24 cellular contexts compared by ENCODE assay signal in the genomic region with DNA sequence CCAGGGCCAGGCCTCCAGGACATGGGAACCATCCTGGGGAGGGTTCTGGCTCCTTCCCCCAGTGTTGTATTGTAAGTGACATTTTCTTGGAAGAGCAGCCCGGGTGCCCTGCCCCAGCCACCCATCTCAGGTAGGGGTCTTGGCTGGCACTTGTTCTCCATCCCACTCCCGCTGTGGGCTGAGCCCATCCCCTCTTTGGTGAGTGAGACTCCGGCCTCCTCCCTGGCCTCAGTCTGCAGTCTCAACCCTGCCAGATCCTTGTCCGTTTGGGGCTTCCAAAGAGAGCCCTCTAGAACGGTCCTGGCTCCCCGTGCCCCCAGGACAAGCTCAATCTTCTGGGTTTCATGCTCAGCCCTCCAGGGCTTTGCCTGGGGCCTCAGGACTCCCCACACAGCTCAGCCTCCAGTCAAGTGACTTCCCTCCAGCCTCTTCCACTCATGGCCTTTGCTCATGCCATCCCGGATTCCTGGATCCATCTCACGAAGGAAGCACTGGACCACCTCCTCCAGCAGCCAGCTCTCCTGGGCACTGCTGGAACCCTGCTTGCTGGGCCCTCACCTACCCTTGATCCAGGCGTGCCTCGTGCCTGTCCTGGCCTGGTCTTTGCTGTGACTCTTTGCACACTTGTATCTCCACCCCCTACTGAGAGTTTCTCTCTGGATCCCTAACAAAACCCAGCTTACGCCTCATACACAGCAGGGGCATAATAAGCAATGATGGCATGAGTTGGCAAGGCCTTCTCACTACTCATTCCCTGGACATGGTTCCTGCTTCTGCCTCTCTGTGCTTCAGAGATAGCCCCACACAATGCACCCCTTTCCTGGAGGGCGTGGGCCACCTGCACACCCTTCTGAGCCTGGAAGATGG.
DNase-seq lines count a peak whose midpoint lies in the region; ATAC-seq and TF ChIP-seq lines count a peak whose summit lies in the region.
"Had no signal": no experiment of that assay in that cellular context is flagged by ENCODE, and none has a peak within 500 bp of the region (broad histone marks: within the 10 kb centered on the region; RNA-seq: fewer than 3 reads in every experiment).

No MANE protein-coding gene starts in this region.

- H3K9me3 ChIP-seq in H9 (ENCODE audit: control insufficient read depth, low read depth, low read length) (no peaks in the 10 kb centered on the region), esophagus muscularis mucosa (peaks cover 0 to 12% (median 10%) of the 10 kb centered on the region in 4 donors)
- H3K9me3 ChIP-seq: Peyer's patch, SJSA1 had no signal

- peak overlapping the region; percentile 3; the same call in 1 of the 2 replicates for H3K14ac ChIP-seq in H9 (ENCODE audit: insufficient read depth, low read length)

- no peak for TF ChIP-seq EP300 in esophagus muscularis mucosa (IDR thresholded peaks at IDR 0.05)

- no peak overlapping the region for H2AFZ ChIP-seq in H9 (ENCODE audit: low read length)

- no peaks in the 10 kb centered on the region for H3K79me1 ChIP-seq in H9 (ENCODE audit: insufficient read depth, low read depth, low read length, poor library complexity, severe bottlenecking)

- no peaks in the 10 kb centered on the region for H3K36me3 ChIP-seq in esophagus muscularis mucosa
- H3K36me3 ChIP-seq: BLaER1 treated with 17β-estradiol and CSF1 and Interleukin-3, amounts not matched to agents 10 nM and 100 nM; Peyer's patch; SJSA1; tibial artery had no signal

- H3K23me2 ChIP-seq in H9 (ENCODE audit: insufficient read length, low read depth, low read length, poor library complexity, severe bottlenecking), result no peaks in the 10 kb centered on the region

- H3K4me1 ChIP-seq in H9 (ENCODE audit: insufficient read depth, low read length) (no peaks in the 10 kb centered on the region), esophagus muscularis mucosa (peaks cover 0 to 9% (median 3%) of the 10 kb centered on the region in 4 donors)
- H3K4me1 ChIP-seq: BLaER1 treated with 17β-estradiol and CSF1 and Interleukin-3, amounts not matched to agents 10 nM and 100 nM; Peyer's patch; SJSA1; tibial artery had no signal

- H3K79me2 ChIP-seq in H9 (ENCODE audit: insufficient read depth, low read length), result no peaks in the 10 kb centered on the region

- no peak overlapping the region for H3K4ac ChIP-seq in H9 (ENCODE audit: low read depth, low read length)

- H3K23ac ChIP-seq in H9 (ENCODE audit: insufficient read length, low read depth, low read length), result no peak overlapping the region

- H3K56ac ChIP-seq in H9 (ENCODE audit: insufficient read length, low read depth, low read length), result no peak overlapping the region

- no peak overlapping the region for H2BK12ac ChIP-seq in H9 (ENCODE audit: insufficient read length, low read depth, low read length)

- H3K27me3 Mint-ChIP-seq in H9 (ENCODE audit: low read depth), result peaks cover 14% of the 10 kb centered on the region
- H3K27me3 Mint-ChIP-seq: activated CD4-positive, alpha-beta memory T cell treated with anti-CD3 and anti-CD28 coated beads, Interleukin-2, amount 10 ng/mL, durations not matched to agents 7 days and 5 days had no signal

- no peak overlapping the region for H3K4me2 ChIP-seq in H9 (ENCODE audit: insufficient read depth, insufficient read length, low read length)
- H3K4me2 ChIP-seq: BLaER1 treated with 17β-estradiol and CSF1 and Interleukin-3, amounts not matched to agents 10 nM and 100 nM had no signal

- H3K27ac Mint-ChIP-seq in H9, result peak overlapping the region in 1 of 3 experiments; percentile 70; a peak in 1 of 7 replicates
- H3K27ac Mint-ChIP-seq: activated CD4-positive, alpha-beta memory T cell treated with anti-CD3 and anti-CD28 coated beads, Interleukin-2, amount 10 ng/mL, durations not matched to agents 7 days and 5 days had no signal

- no peak overlapping the region for H4K5ac ChIP-seq in H9 (ENCODE audit: insufficient read length, low read depth, low read length)

- H3K27me3 ChIP-seq in H9 (ENCODE audit: insufficient read depth, low read length) (no peaks in the 10 kb centered on the region), esophagus muscularis mucosa (no peaks in the 10 kb centered on the region)
- H3K27me3 ChIP-seq: BLaER1 treated with 17β-estradiol and CSF1 and Interleukin-3, amounts not matched to agents 10 nM and 100 nM; Peyer's patch; SJSA1; tibial artery had no signal

- H3K18ac ChIP-seq in H9 (ENCODE audit: insufficient read length, low read depth, low read length), result no peak overlapping the region

- TF ChIP-seq POLR2A in esophagus muscularis mucosa (IDR thresholded peaks at IDR 0.05; ENCODE audit: low read depth), result no peak

- no peaks in the 10 kb centered on the region for H3K4me1 Mint-ChIP-seq in H9
- H3K4me1 Mint-ChIP-seq: activated CD4-positive, alpha-beta memory T cell treated with anti-CD3 and anti-CD28 coated beads, Interleukin-2, amount 10 ng/mL, durations not matched to agents 7 days and 5 days had no signal

- intact Hi-C loops in esophagus muscularis mucosa (cut with DNase I), result no loop called here
- intact Hi-C loops in sciatic nerve (cut with DNase I), result no loop called here

- H2BK120ac ChIP-seq in H9 (ENCODE audit: low read depth, low read length, poor library complexity, severe bottlenecking), result no peak overlapping the region

- DNase-seq in 8988T (peak; percentile 1), H9 (peak; percentile 14), esophagus muscularis mucosa (ENCODE audit: extremely low spot score) (peak; percentile 75), sciatic nerve (ENCODE audit: low spot score) (peak; percentile 31), NOMO-1 (lab: John Stamatoyannopoulos, UW; ENCODE audit: unreplicated experiment in 2 of 2) (no peak)
- DNase-seq: activated CD4-positive, alpha-beta memory T cell treated with anti-CD3 and anti-CD28 coated beads, Interleukin-2, amount 10 ng/mL, durations not matched to agents 7 days and 5 days; activated CD4-positive, CD25-positive, alpha-beta regulatory T cell treated with anti-CD3 and anti-CD28 coated beads, Interleukin-2, amount 50 U/mL, for 72 hours; COR-L47; GF-D8; HCEC 1CT; KBM-7; kidney glomerular epithelial cell; NCI-H2029; NCI-H526; occipital lobe; small intestine; stimulated activated CD4-positive, alpha-beta T cell treated with anti-CD3 and anti-CD28 coated beads, Interleukin-1b, Interleukin-23, amount 100 ng/mL, for 48 hours; T-helper 1 cell had no signal

- ATAC-seq in sciatic nerve, result no peak
- ATAC-seq in HG03025 (IDR thresholded peaks at IDR 0.05; ENCODE audit: low FRiP score, unreplicated experiment), result no peak
- no peak for ATAC-seq in GM21576 (IDR thresholded peaks at IDR 0.05; ENCODE audit: unreplicated experiment)

- no peak for TF ChIP-seq CTCF in H9 (conservative IDR thresholded peaks at IDR 0.05)
- TF ChIP-seq CTCF in esophagus muscularis mucosa (IDR thresholded peaks at IDR 0.05), result no peak

- H2BK20ac ChIP-seq in H9 (ENCODE audit: low read depth, low read length, poor library complexity, severe bottlenecking), result no peak overlapping the region

- no peak overlapping the region for H2AK5ac ChIP-seq in H9 (ENCODE audit: insufficient read length, low read length)

- WGBS in H9 (ENCODE audit: extremely low coverage, insufficient read length, low lambda C conversion rate), result no CpG with 5 or more reads among the region's 12 CpGs
- WGBS in esophagus muscularis mucosa, result 93% methylated on average over 11 of the region's 12 CpGs

- no peak overlapping the region for H4K91ac ChIP-seq in H9 (ENCODE audit: insufficient read length, low read depth, low read length)

- no peak overlapping the region for H3T11ph ChIP-seq in H9 (ENCODE audit: low read length)

- H3K9ac ChIP-seq in H9 (ENCODE audit: extremely low read depth, insufficient read length, low read length), result no peak overlapping the region
- H3K9ac ChIP-seq: BLaER1 treated with 17β-estradiol and CSF1 and Interleukin-3, amounts not matched to agents 10 nM and 100 nM had no signal

- H3K27ac ChIP-seq in H9 (ENCODE audit: insufficient read length, low read depth, low read length) (no peak overlapping the region), esophagus muscularis mucosa (replicated peaks in 1 of 4) (no peak overlapping the region)
- H3K27ac ChIP-seq: BLaER1 treated with 17β-estradiol and CSF1 and Interleukin-3, amounts not matched to agents 10 nM and 100 nM; Peyer's patch; SJSA1; tibial artery had no signal

- H4K20me1 ChIP-seq in H9 (ENCODE audit: control insufficient read depth, insufficient read depth, insufficient read length), result no peaks in the 10 kb centered on the region
- H4K20me1 ChIP-seq: BLaER1 treated with 17β-estradiol and CSF1 and Interleukin-3, amounts not matched to agents 10 nM and 100 nM had no signal

- H2BK5ac ChIP-seq in H9 (ENCODE audit: insufficient read length, low read length), result no peak overlapping the region

- no peak overlapping the region for H3K4me3 ChIP-seq in esophagus muscularis mucosa
- H3K4me3 ChIP-seq: BLaER1 treated with 17β-estradiol and CSF1 and Interleukin-3, amounts not matched to agents 10 nM and 100 nM; Peyer's patch; SJSA1; tibial artery had no signal

- no peak overlapping the region for H3K4me3 Mint-ChIP-seq in H9
- H3K4me3 Mint-ChIP-seq: activated CD4-positive, alpha-beta memory T cell treated with anti-CD3 and anti-CD28 coated beads, Interleukin-2, amount 10 ng/mL, durations not matched to agents 7 days and 5 days had no signal

- peaks cover 0 to 6% (median 5%) of the 10 kb centered on the region in 3 experiments for H3K36me3 Mint-ChIP-seq in H9 (ENCODE audit: insufficient read depth in 1 of 3, low read depth in 3 of 3)

- H4K8ac ChIP-seq in H9 (replicated peaks; ENCODE audit: insufficient read length, low read depth, low read length), result no peak overlapping the region

- peaks cover 12 to 29% of the 10 kb centered on the region in 2 experiments; a peak in 4 of 5 replicates for H3K9me3 Mint-ChIP-seq in H9

- no peak overlapping the region for H2BK15ac ChIP-seq in H9 (ENCODE audit: low read depth, low read length)

Comparison
In these comparisons a context has a peak if more than half of its experiments do, and no peak if none do; other contexts are left out.
1. DNase-seq: peak in 8988T (single experiment), H9 (single experiment), esophagus muscularis mucosa (single experiment) and sciatic nerve (single experiment); none in NOMO-1 (0 of 2).